In genomic region chr6:33738153-33738552, GRCh38 we compare ENCODE assay signal across 19 cellular contexts. TPM values are rescaled to one million over a fixed set of nuclear protein-coding genes. Genes with fewer than 3 reads are reported as not detected.
"Had no signal": no experiment of that assay in that cellular context is flagged by ENCODE, and none has a peak within 500 bp of the region (broad histone marks: within the 10 kb centered on the region; RNA-seq: fewer than 3 reads in every experiment).

No MANE protein-coding gene starts in this region.

- H3K27ac Mint-ChIP-seq: naive thymus-derived CD8-positive, alpha-beta T cell had no signal

- H3K4me1 ChIP-seq: suprapubic skin, uterus had no signal

- H3K27me3 ChIP-seq: colonic mucosa, thyroid gland, upper lobe of left lung, uterus had no signal

- H3K36me3 Mint-ChIP-seq: naive thymus-derived CD8-positive, alpha-beta T cell had no signal

- H3K4me3 ChIP-seq: colonic mucosa, esophagus squamous epithelium, skin epidermis, suprapubic skin, thyroid gland, upper lobe of left lung, uterus had no signal

- ATAC-seq: naive thymus-derived CD8-positive, alpha-beta T cell; sciatic nerve; stimulated activated naive CD8-positive, alpha-beta T cell treated with anti-CD3 and anti-CD28 coated beads, Interleukin-15, Interleukin-2, amounts not matched to agents 100 U/mL and 50 U/mL, for 24 hours had no signal

- H3K36me3 ChIP-seq: colonic mucosa, suprapubic skin, uterus had no signal

- H3K9me3 ChIP-seq: colonic mucosa, esophagus squamous epithelium, suprapubic skin, thyroid gland, upper lobe of left lung, uterus had no signal

- DNase-seq: colonic mucosa; dermis blood vessel endothelial cell; esophagus squamous epithelium; foreskin fibroblast; hippocampal formation; kidney glomerular epithelial cell; stimulated activated CD4-positive, alpha-beta T cell treated with anti-CD3 and anti-CD28 coated beads, Interleukin-12 subunit alpha, Interleukin-12 subunit beta, amount 100 ng/mL, for 4 hours; stimulated activated naive CD8-positive, alpha-beta T cell treated with anti-CD3 and anti-CD28 coated beads, Interleukin-15, Interleukin-2, amounts not matched to agents 100 U/mL and 50 U/mL, for 24 hours; thyroid gland; upper lobe of left lung; uterus had no signal

- FAIRE-seq: islet of Langerhans had no signal

- H3K4me3 Mint-ChIP-seq: naive thymus-derived CD8-positive, alpha-beta T cell had no signal

- H3K27ac ChIP-seq: colonic mucosa, skin epidermis, suprapubic skin, thyroid gland, upper lobe of left lung, uterus had no signal

- H3K9me3 Mint-ChIP-seq: naive thymus-derived CD8-positive, alpha-beta T cell had no signal

RNA-seq across cellular contexts. Expression of gene IP6K3, which starts 8.6 kb away (rescaled TPM):
- total RNA-seq: lung microvascular endothelial cell; mononuclear cell; naive thymus-derived CD8-positive, alpha-beta T cell had no signal
- polyA plus RNA-seq: naive thymus-derived CD8-positive, alpha-beta T cell; neural cell had no signal
